Comparison of ENCODE assay signal across 8 cellular contexts in genomic region chr22:24951942-24952836, GRCh38. TPM values are rescaled to one million over a fixed set of nuclear protein-coding genes. Genes with fewer than 3 reads are reported as not detected.
DNase-seq lines count a peak whose midpoint lies in the region; ATAC-seq and TF ChIP-seq lines count a peak whose summit lies in the region.

KIAA1671 (plus strand) TSS chr22:24952716; CDS start chr22:25028000, 75,284 bp downstream.

- H3K4me3 ChIP-seq in left lung = peak within 1 kb of the TSS; percentile 71 to 73

- DNase-seq in G401 (ENCODE audit: low spot score) (peak; percentile 85), NCI-H526 treated with DMSO at 0.1 percent for 48 hours (lab: John Stamatoyannopoulos, UW) (peak; percentile 28), left lung (peak; percentile 87 to 94)
- peak; percentile 78 to 81 for DNase-seq in activated CD4-positive, alpha-beta T cell treated with anti-CD3 and anti-CD28 coated beads, Interleukin-2, amount 50 U/mL, for 24 hours (ENCODE audit: low read depth in 1 of 2, low spot score in 1 of 2)
- peak; percentile 87 to 90 for DNase-seq in stimulated activated CD4-positive, alpha-beta T cell treated with anti-CD3 and anti-CD28 coated beads, Interleukin-2, amount 100 ng/mL, for 24 hours

- H3K27ac Mint-ChIP-seq in dendritic cell treated with granulocyte-macrophage colony-stimulating factor and Interleukin-4, amounts not matched to agents 40 ng/mL and 50 ng/mL, for 4 days = peak within 1 kb of the TSS; percentile 56

- ATAC-seq in HG02938 (IDR thresholded peaks at IDR 0.05; ENCODE audit: unreplicated experiment) (peak; percentile 56), left lung (peak; percentile 97), GM18870 (IDR thresholded peaks at IDR 0.05; ENCODE audit: unreplicated experiment) (no peak)

- H3K27me3 ChIP-seq in left lung = peaks cover 10 to 56% of the 10 kb centered on the region in 2 donors

- peaks cover 4 to 15% of the 10 kb centered on the region in 2 donors for H3K4me1 ChIP-seq in left lung

- peaks cover 13% of the 10 kb centered on the region for H3K4me1 Mint-ChIP-seq in dendritic cell treated with granulocyte-macrophage colony-stimulating factor and Interleukin-4, amounts not matched to agents 40 ng/mL and 50 ng/mL, for 4 days (ENCODE audit: low read depth)

- no peaks in the 10 kb centered on the region for H3K9me3 ChIP-seq in left lung

- intact Hi-C loops in dendritic cell treated with granulocyte-macrophage colony-stimulating factor and Interleukin-4, amounts not matched to agents 40 ng/mL and 50 ng/mL, for 4 days (cut with micrococcal nuclease) = loop anchor here (1.0 kb wide), 1 partner anchor 96 kb away; no protein-coding TSS in a partner anchor
- intact Hi-C loops in left lung (cut with DNase I) = loop anchor here in 1 of 2 donors (5.0 kb wide), 1 partner anchor 95 kb away; no protein-coding TSS in a partner anchor

- no peaks in the 10 kb centered on the region for H3K9me3 Mint-ChIP-seq in dendritic cell treated with granulocyte-macrophage colony-stimulating factor and Interleukin-4, amounts not matched to agents 40 ng/mL and 50 ng/mL, for 4 days

- no peaks in the 10 kb centered on the region for H3K36me3 ChIP-seq in left lung

- H3K4me3 Mint-ChIP-seq in dendritic cell treated with granulocyte-macrophage colony-stimulating factor and Interleukin-4, amounts not matched to agents 40 ng/mL and 50 ng/mL, for 4 days = peak within 1 kb of the TSS; percentile 82

- no peaks in the 10 kb centered on the region for H3K36me3 Mint-ChIP-seq in dendritic cell treated with granulocyte-macrophage colony-stimulating factor and Interleukin-4, amounts not matched to agents 40 ng/mL and 50 ng/mL, for 4 days (ENCODE audit: low read depth)

- in situ Hi-C loops in G401 (cut with HindIII; ENCODE audit: low sequenced_read_pairs) = no loop called here

- H3K27me3 Mint-ChIP-seq in dendritic cell treated with granulocyte-macrophage colony-stimulating factor and Interleukin-4, amounts not matched to agents 40 ng/mL and 50 ng/mL, for 4 days = peaks cover 61% of the 10 kb centered on the region

- peak within 1 kb of the TSS; percentile 70 to 81 for H3K27ac ChIP-seq in left lung

- peak; percentile 84 to 94 for TF ChIP-seq CTCF in left lung (IDR thresholded peaks at IDR 0.05)

RNA-seq across cellular contexts. Expression of gene KIAA1671, which starts in this region (rescaled TPM):
- 9.6 and 9.8 TPM in 2 replicates for total RNA-seq in G401 (2014; rRNA removed; shearing (Covaris generic))
- total RNA-seq in left lung = 10 to 100 TPM; 31.9 to 35.0 TPM

Comparison
In these comparisons a context has a peak if more than half of its experiments do, and no peak if none do; other contexts are left out.
1. DNase-seq: peak in every context shown above with its lines; median percentile 90 in left lung; 88 in stimulated activated CD4-positive, alpha-beta T cell treated with anti-CD3 and anti-CD28 coated beads, Interleukin-2, amount 100 ng/mL, for 24 hours; 85 in G401; 80 in activated CD4-positive, alpha-beta T cell treated with anti-CD3 and anti-CD28 coated beads, Interleukin-2, amount 50 U/mL, for 24 hours; 28 in NCI-H526 treated with DMSO at 0.1 percent for 48 hours.